In genomic region chr6:159063549-159063948, GRCh38 we compare ENCODE assay signal across 14 cellular contexts. TPM values are rescaled to one million over a fixed set of nuclear protein-coding genes. Genes with fewer than 3 reads are reported as not detected.
DNase-seq lines count a peak whose midpoint lies in the region; ATAC-seq and TF ChIP-seq lines count a peak whose summit lies in the region.
"Had no signal": no experiment of that assay in that cellular context is flagged by ENCODE, and none has a peak within 500 bp of the region (broad histone marks: within the 10 kb centered on the region; RNA-seq: fewer than 3 reads in every experiment).

No MANE protein-coding gene starts in this region.

- TF ChIP-seq CTCF in activated B cell treated with CpG ODN at 0.5 μM for 24 hours (IDR thresholded peaks at IDR 0.05) (no peak), mammary epithelial cell (conservative IDR thresholded peaks at IDR 0.05 in 1 of 2, IDR thresholded peaks at IDR 0.05 in 1 of 2; ENCODE audit: extremely low read depth in 1 of 2, insufficient read depth in 1 of 2, low read depth in 1 of 2, low read length in 2 of 2) (no peak), MM.1S (IDR thresholded peaks at IDR 0.05; ENCODE audit: low read length) (no peak)

- H3K27ac Mint-ChIP-seq in activated T-cell treated with anti-CD3 and anti-CD28 coated beads, Interleukin-2, amount 50 U/mL, for 24 hours, result peak overlapping the region; percentile 96
- H3K27ac Mint-ChIP-seq in activated B cell treated with CpG ODN at 0.5 μM for 24 hours, result peak overlapping the region; percentile 95

- no TSS peak for BruUV-seq in mammary epithelial cell (replicated peaks; lab: Mats Ljungman, UMichigan)

- intact Hi-C loops in activated B cell treated with CpG ODN at 0.5 μM for 24 hours (cut with micrococcal nuclease) (no loop called here), mammary epithelial cell (cut with micrococcal nuclease) (no loop called here)

- H3K79me2 ChIP-seq in mammary epithelial cell (ENCODE audit: insufficient read depth, low read length) (no peaks in the 10 kb centered on the region), MM.1S (ENCODE audit: low read length) (no peaks in the 10 kb centered on the region)

- dilution Hi-C loops in mammary epithelial cell (cut with HindIII; ENCODE audit: low sequenced_read_pairs), result no loop called here

- H3K9me2 ChIP-seq in MM.1S (replicated peaks; ENCODE audit: insufficient read depth, low read length), result no peaks in the 10 kb centered on the region

- H3K4me1 ChIP-seq in thymus (ENCODE audit: control insufficient read depth, insufficient read depth, low read length) (peaks cover 42% of the 10 kb centered on the region), mammary epithelial cell (ENCODE audit: insufficient read depth, low read length) (no peaks in the 10 kb centered on the region), MM.1S (ENCODE audit: low read length) (no peaks in the 10 kb centered on the region)
- H3K4me1 ChIP-seq: adrenal gland had no signal

- H4K20me1 ChIP-seq in mammary epithelial cell (ENCODE audit: insufficient read depth, low read length), result no peaks in the 10 kb centered on the region
- H4K20me1 ChIP-seq in MM.1S (ENCODE audit: insufficient read depth, low read length), result no peaks in the 10 kb centered on the region

- H2AFZ ChIP-seq in mammary epithelial cell (ENCODE audit: low read depth, low read length), result no peak overlapping the region
- no peak overlapping the region for H2AFZ ChIP-seq in MM.1S (ENCODE audit: low read length)

- H3K9me3 ChIP-seq in thymus (ENCODE audit: control insufficient read depth) (no peaks in the 10 kb centered on the region), mammary epithelial cell (replicated peaks; ENCODE audit: insufficient read depth, low read length) (no peaks in the 10 kb centered on the region), MM.1S (replicated peaks; ENCODE audit: insufficient read depth, low read length) (no peaks in the 10 kb centered on the region)
- H3K9me3 ChIP-seq: adrenal gland, MG63 had no signal

- WGBS in thymus, result 82% methylated on average over 6 of the region's 6 CpGs
- WGBS in mammary epithelial cell (ENCODE audit: low coverage, missing lambda C conversion rate), result 56% methylated on average over 5 of the region's 6 CpGs

- H3K4me2 ChIP-seq in mammary epithelial cell (ENCODE audit: insufficient read depth, low read depth, low read length), result no peak overlapping the region
- no peak overlapping the region for H3K4me2 ChIP-seq in MM.1S (ENCODE audit: low read depth, low read length)

- H3K27me3 ChIP-seq in thymus (ENCODE audit: control insufficient read depth, insufficient read depth), result no peaks in the 10 kb centered on the region
- H3K27me3 ChIP-seq in mammary epithelial cell (ENCODE audit: insufficient read depth, low read length), result no peaks in the 10 kb centered on the region
- H3K27me3 ChIP-seq in MM.1S (replicated peaks; ENCODE audit: insufficient read depth, low read length), result no peaks in the 10 kb centered on the region
- H3K27me3 ChIP-seq: adrenal gland had no signal

- H3K27ac ChIP-seq in thymus (ENCODE audit: low read depth) (peak overlapping the region; percentile 99), mammary epithelial cell (ENCODE audit: insufficient read depth, low read depth, low read length) (no peak overlapping the region), MM.1S (ENCODE audit: low read length) (no peak overlapping the region)

- no peaks in the 10 kb centered on the region for H3K27me3 Mint-ChIP-seq in activated T-cell treated with anti-CD3 and anti-CD28 coated beads, Interleukin-2, amount 50 U/mL, for 24 hours
- no peaks in the 10 kb centered on the region for H3K27me3 Mint-ChIP-seq in activated B cell treated with CpG ODN at 0.5 μM for 24 hours

- peaks cover 5% of the 10 kb centered on the region for H3K36me3 Mint-ChIP-seq in activated T-cell treated with anti-CD3 and anti-CD28 coated beads, Interleukin-2, amount 50 U/mL, for 24 hours (ENCODE audit: low read depth)
- no peaks in the 10 kb centered on the region for H3K36me3 Mint-ChIP-seq in activated B cell treated with CpG ODN at 0.5 μM for 24 hours (ENCODE audit: low read depth)

- ATAC-seq in activated B cell treated with CpG ODN at 0.5 μM for 24 hours (ENCODE audit: low read depth), result no peak

- H3K4me1 Mint-ChIP-seq in activated T-cell treated with anti-CD3 and anti-CD28 coated beads, Interleukin-2, amount 50 U/mL, for 24 hours (ENCODE audit: low read depth), result peaks cover 97% of the 10 kb centered on the region
- peaks cover 80% of the 10 kb centered on the region for H3K4me1 Mint-ChIP-seq in activated B cell treated with CpG ODN at 0.5 μM for 24 hours

- no peaks in the 10 kb centered on the region for H3F3A ChIP-seq in MM.1S (ENCODE audit: insufficient read depth, low read length)

- peaks cover 9% of the 10 kb centered on the region for H3K9me3 Mint-ChIP-seq in activated T-cell treated with anti-CD3 and anti-CD28 coated beads, Interleukin-2, amount 50 U/mL, for 24 hours
- no peaks in the 10 kb centered on the region for H3K9me3 Mint-ChIP-seq in activated B cell treated with CpG ODN at 0.5 μM for 24 hours

- in situ Hi-C loops in mammary epithelial cell (cut with MboI; ENCODE audit: low sequenced_read_pairs in 2 of 2), result no loop called here

- POLR2A ChIA-PET in activated B cell treated with CpG ODN at 0.5 μM for 24 hours (lab: Charles Lee), result interaction anchor here (1.0 to 6.5 kb wide), 16 partner anchors 9 to 71 kb away, joined by 3 to 89 read pairs (median 12); partner anchors contain the start of gene TAGAP

- H3K9ac ChIP-seq in mammary epithelial cell (ENCODE audit: insufficient read depth, low read length), result no peak overlapping the region
- H3K9ac ChIP-seq in MM.1S (ENCODE audit: low read length), result no peak overlapping the region

- H3K36me3 ChIP-seq in thymus (ENCODE audit: control insufficient read depth, insufficient read depth) (no peaks in the 10 kb centered on the region), mammary epithelial cell (ENCODE audit: insufficient read depth, low read length) (no peaks in the 10 kb centered on the region), MM.1S (replicated peaks; ENCODE audit: insufficient read depth, low read length) (no peaks in the 10 kb centered on the region)
- H3K36me3 ChIP-seq: adrenal gland, MG63 had no signal

- no peak for DNase-seq in activated T-cell treated with anti-CD3 and anti-CD28 coated beads, Interleukin-2, amount 50 U/mL, for 24 hours
- no peak for DNase-seq in activated T-cell treated with anti-CD3 and anti-CD28 coated beads, Interleukin-2, amount 50 U/mL, for 1 hour
- no peak for DNase-seq in activated B cell treated with CpG ODN at 0.5 μM for 24 hours
- DNase-seq in islet precursor cell, result peak; percentile 27
- DNase-seq in NCI-H187 (lab: John Stamatoyannopoulos, UW), result no peak
- no peak for DNase-seq in mammary epithelial cell
- no peak for DNase-seq in MM.1S
- DNase-seq: ACHN, cerebellar nuclear complex, MG63, NCI-H748 treated with DMSO at 0.1 percent for 48 hours had no signal

- CTCF ChIA-PET in activated B cell treated with CpG ODN at 0.5 μM for 24 hours (lab: Charles Lee) (interaction anchor here (0.8 to 2.7 kb wide), 8 partner anchors 10 to 71 kb away, joined by 3 to 11 read pairs (median 6); no protein-coding TSS in a partner anchor), mammary epithelial cell (lab: Charles Lee; ENCODE audit: low non-redundant PET) (no interaction called here)

- no peak overlapping the region for H3K4me3 ChIP-seq in thymus (ENCODE audit: low read length)
- no peak overlapping the region for H3K4me3 ChIP-seq in mammary epithelial cell (replicated peaks in 1 of 3; ENCODE audit: insufficient read depth in 1 of 3, low read depth in 2 of 3, low read length in 3 of 3)
- H3K4me3 ChIP-seq in MM.1S (ENCODE audit: low read length), result no peak overlapping the region
- H3K4me3 ChIP-seq: adrenal gland, MG63 had no signal

- no peak overlapping the region for H3K4me3 Mint-ChIP-seq in activated T-cell treated with anti-CD3 and anti-CD28 coated beads, Interleukin-2, amount 50 U/mL, for 24 hours
- no peak overlapping the region for H3K4me3 Mint-ChIP-seq in activated B cell treated with CpG ODN at 0.5 μM for 24 hours

RNA-seq across cellular contexts. Expression of gene TAGAP, which starts 18.8 kb away (rescaled TPM):
- 129 TPM in 2 replicates for total RNA-seq in activated B cell treated with CpG ODN at 0.5 μM for 24 hours
- polyA plus RNA-seq in thymus, result 13.9 TPM
- under 1 TPM in 1 of 2 donors, not detected in 1; 0.33 TPM for total RNA-seq in mammary epithelial cell
- 0.11 TPM for polyA plus RNA-seq in mammary epithelial cell
- 1.6 TPM for polyA minus RNA-seq in mammary epithelial cell
- total RNA-seq: RPMI7951 had no signal

Comparison
In these comparisons a context has a peak if more than half of its experiments do, and no peak if none do; other contexts are left out.
1. RNA of gene TAGAP, which starts 18.8 kb away (total RNA-seq): 129 TPM in activated B cell treated with CpG ODN at 0.5 μM for 24 hours; 0.33 TPM in mammary epithelial cell; every median in the first group is over 10 times any median in the second.